Comparison of ENCODE assay signal across 9 cellular contexts in genomic region chr17:10482252-10482651, GRCh38. TPM values are rescaled to one million over a fixed set of nuclear protein-coding genes. Genes with fewer than 3 reads are reported as not detected.
"Had no signal": no experiment of that assay in that cellular context is flagged by ENCODE, and none has a peak within 500 bp of the region (broad histone marks: within the 10 kb centered on the region; RNA-seq: fewer than 3 reads in every experiment).

No MANE protein-coding gene starts in this region.

- H3K9ac ChIP-seq: KMS-11 had no signal

- H3K4me2 ChIP-seq: KMS-11 had no signal

- ATAC-seq: K562 had no signal

- H3K27ac ChIP-seq: HL-60, KMS-11 had no signal

- H3K4me3 ChIP-seq: K562 had no signal

- FAIRE-seq: HTR-8/SVneo, K562 had no signal

- DNase-seq: KBM-7, KG1 had no signal

RNA-seq across cellular contexts. Expression of gene MYH4, which starts 12.9 kb away (rescaled TPM):
- total RNA-seq: HT-29, HT1080, K562 had no signal
- polyA plus RNA-seq: IgD-negative memory B cell, K562 had no signal

RNA-seq across cellular contexts. Expression of gene MYH1, which starts 36.1 kb away (rescaled TPM):
- total RNA-seq: HT-29, HT1080, K562 had no signal
- polyA plus RNA-seq: IgD-negative memory B cell, K562 had no signal
